ENCODE assay signal across 8 cellular contexts in genomic region chr10:100373298-100374136, GRCh38.
DNase-seq lines count a peak whose midpoint lies in the region; ATAC-seq lines count a peak whose summit lies in the region.

No MANE protein-coding gene starts in this region.

- DNase-seq in AG20443 (ENCODE audit: low spot score) (peak; percentile 95), NCI-H345 (lab: John Stamatoyannopoulos, UW) (peak; percentile 96), cerebellar nuclear complex (lab: John Stamatoyannopoulos, UW) (peak; percentile 81 to 85), islet precursor cell (peak; percentile 100)
- DNase-seq in activated CD4-positive, CD25-positive, alpha-beta regulatory T cell treated with anti-CD3 and anti-CD28 coated beads, Interleukin-2, amount 50 U/mL, for 16 hours (ENCODE audit: low read depth, low spot score), result peak; percentile 59
- DNase-seq in stimulated activated CD4-positive, alpha-beta T cell treated with anti-CD3 and anti-CD28 coated beads, Interleukin-12 subunit alpha, Interleukin-12 subunit beta, amount 100 ng/mL, for 4 hours, result peak; percentile 79

- ATAC-seq in GM19035 (IDR thresholded peaks at IDR 0.05; ENCODE audit: unreplicated experiment) (peak; percentile 96), HG03280 (IDR thresholded peaks at IDR 0.05; ENCODE audit: unreplicated experiment) (peak; percentile 96)

Comparison
In these comparisons a context has a peak if more than half of its experiments do, and no peak if none do; other contexts are left out.
1. Peak in every context shown above with its lines: DNase-seq and ATAC-seq.